ENCODE assay signal across 18 cellular contexts in genomic region chr14:58307597-58308316, GRCh38. TPM values are rescaled to one million over a fixed set of nuclear protein-coding genes. Genes with fewer than 3 reads are reported as not detected.
DNase-seq lines count a peak whose midpoint lies in the region; ATAC-seq and TF ChIP-seq lines count a peak whose summit lies in the region.
"Had no signal": no experiment of that assay in that cellular context is flagged by ENCODE, and none has a peak within 500 bp of the region (broad histone marks: within the 10 kb centered on the region; RNA-seq: fewer than 3 reads in every experiment).

No MANE protein-coding gene starts in this region.

- TF ChIP-seq CTCF in progenitor cell of endocrine pancreas (IDR thresholded peaks at IDR 0.05; ENCODE audit: unreplicated experiment): no peak

- no peak for DNase-seq in activated T-cell treated with anti-CD3 and anti-CD28 coated beads, Interleukin-2, amount 50 U/mL, for 72 hours
- DNase-seq in activated T-cell treated with anti-CD3 and anti-CD28 coated beads for 4 hours (no peak), COLO829 (ENCODE audit: low spot score) (peak; percentile 58), memory B cell (ENCODE audit: low spot score in 2 of 2) (no peak), progenitor cell of endocrine pancreas (ENCODE audit: low spot score, unreplicated experiment) (no peak)
- DNase-seq in stimulated activated naive CD8-positive, alpha-beta T cell treated with anti-CD3 and anti-CD28 coated beads, Interleukin-15, amount 100 ng/mL, for 72 hours: no peak
- DNase-seq: 8988T; ACHN; C1 segment of cervical spinal cord; CD4-positive, alpha-beta memory T cell; DMS 273 treated with DMSO at 0.1 percent for 48 hours; DMS79; GF-D8; GM23248; H7; HCEC 1CT had no signal

- no peaks in the 10 kb centered on the region for H3K27me3 Mint-ChIP-seq in activated T-cell treated with anti-CD3 and anti-CD28 coated beads, Interleukin-2, amount 50 U/mL, for 72 hours (ENCODE audit: low read depth)
- no peaks in the 10 kb centered on the region for H3K27me3 Mint-ChIP-seq in activated T-helper 17 cell treated with anti-CD3 and anti-CD28 coated beads, Interleukin-2, amount 50 U/mL, for 72 hours
- H3K27me3 Mint-ChIP-seq in memory B cell (no peaks in the 10 kb centered on the region), progenitor cell of endocrine pancreas (no peaks in the 10 kb centered on the region)
- no peaks in the 10 kb centered on the region for H3K27me3 Mint-ChIP-seq in stimulated activated naive CD8-positive, alpha-beta T cell treated with anti-CD3 and anti-CD28 coated beads, Interleukin-15, amount 100 ng/mL, for 72 hours
- H3K27me3 Mint-ChIP-seq: CD4-positive, alpha-beta memory T cell had no signal

- H3K9me3 Mint-ChIP-seq in activated T-cell treated with anti-CD3 and anti-CD28 coated beads, Interleukin-2, amount 50 U/mL, for 72 hours: no peaks in the 10 kb centered on the region
- H3K9me3 Mint-ChIP-seq in activated T-helper 17 cell treated with anti-CD3 and anti-CD28 coated beads, Interleukin-2, amount 50 U/mL, for 72 hours: no peaks in the 10 kb centered on the region
- no peaks in the 10 kb centered on the region for H3K9me3 Mint-ChIP-seq in memory B cell
- H3K9me3 Mint-ChIP-seq in stimulated activated naive CD8-positive, alpha-beta T cell treated with anti-CD3 and anti-CD28 coated beads, Interleukin-15, amount 100 ng/mL, for 72 hours: no peaks in the 10 kb centered on the region
- H3K9me3 Mint-ChIP-seq in progenitor cell of endocrine pancreas (ENCODE audit: low read depth): no peaks in the 10 kb centered on the region
- H3K9me3 Mint-ChIP-seq: CD4-positive, alpha-beta memory T cell had no signal

- ATAC-seq in activated T-cell treated with anti-CD3 and anti-CD28 coated beads, Interleukin-2, amount 50 U/mL, for 72 hours (replicated peaks in 1 of 2): no peak
- ATAC-seq in activated T-helper 17 cell treated with anti-CD3 and anti-CD28 coated beads, Interleukin-2, amount 50 U/mL, for 72 hours (replicated peaks): no peak
- ATAC-seq in memory B cell (ENCODE audit: low read depth): no peak
- ATAC-seq in stimulated activated naive CD8-positive, alpha-beta T cell treated with anti-CD3 and anti-CD28 coated beads, Interleukin-15, amount 100 ng/mL, for 72 hours: no peak
- ATAC-seq: A549 had no signal

- H3K4me3 Mint-ChIP-seq in activated T-cell treated with anti-CD3 and anti-CD28 coated beads, Interleukin-2, amount 50 U/mL, for 72 hours: no peak overlapping the region
- H3K4me3 Mint-ChIP-seq in activated T-helper 17 cell treated with anti-CD3 and anti-CD28 coated beads, Interleukin-2, amount 50 U/mL, for 72 hours: no peak overlapping the region
- H3K4me3 Mint-ChIP-seq in memory B cell (no peak overlapping the region), progenitor cell of endocrine pancreas (ENCODE audit: low read depth) (no peak overlapping the region)
- no peak overlapping the region for H3K4me3 Mint-ChIP-seq in stimulated activated naive CD8-positive, alpha-beta T cell treated with anti-CD3 and anti-CD28 coated beads, Interleukin-15, amount 100 ng/mL, for 72 hours

- H3K36me3 Mint-ChIP-seq in activated T-cell treated with anti-CD3 and anti-CD28 coated beads, Interleukin-2, amount 50 U/mL, for 72 hours (ENCODE audit: insufficient read depth in 2 of 2): peaks cover 2 to 16% of the 10 kb centered on the region in 2 donors
- peaks cover 74% of the 10 kb centered on the region for H3K36me3 Mint-ChIP-seq in activated T-helper 17 cell treated with anti-CD3 and anti-CD28 coated beads, Interleukin-2, amount 50 U/mL, for 72 hours (ENCODE audit: low read depth)
- H3K36me3 Mint-ChIP-seq in memory B cell (peaks cover 8% of the 10 kb centered on the region), progenitor cell of endocrine pancreas (ENCODE audit: insufficient read depth) (peaks cover 15% of the 10 kb centered on the region)

- peaks cover 6% of the 10 kb centered on the region for H3K4me1 Mint-ChIP-seq in activated T-cell treated with anti-CD3 and anti-CD28 coated beads, Interleukin-2, amount 50 U/mL, for 72 hours (ENCODE audit: low read depth)
- peaks cover 5% of the 10 kb centered on the region for H3K4me1 Mint-ChIP-seq in activated T-helper 17 cell treated with anti-CD3 and anti-CD28 coated beads, Interleukin-2, amount 50 U/mL, for 72 hours
- peaks cover 8% of the 10 kb centered on the region for H3K4me1 Mint-ChIP-seq in memory B cell
- H3K4me1 Mint-ChIP-seq in stimulated activated naive CD8-positive, alpha-beta T cell treated with anti-CD3 and anti-CD28 coated beads, Interleukin-15, amount 100 ng/mL, for 72 hours: peaks cover 16% of the 10 kb centered on the region
- H3K4me1 Mint-ChIP-seq in progenitor cell of endocrine pancreas (ENCODE audit: low read depth): no peaks in the 10 kb centered on the region

- H3K27ac Mint-ChIP-seq in activated T-cell treated with anti-CD3 and anti-CD28 coated beads, Interleukin-2, amount 50 U/mL, for 72 hours: peak overlapping the region; percentile 76
- peak overlapping the region; percentile 10 for H3K27ac Mint-ChIP-seq in activated T-helper 17 cell treated with anti-CD3 and anti-CD28 coated beads, Interleukin-2, amount 50 U/mL, for 72 hours
- H3K27ac Mint-ChIP-seq in memory B cell (peak overlapping the region; percentile 62), progenitor cell of endocrine pancreas (no peak overlapping the region)
- no peak overlapping the region for H3K27ac Mint-ChIP-seq in stimulated activated naive CD8-positive, alpha-beta T cell treated with anti-CD3 and anti-CD28 coated beads, Interleukin-15, amount 100 ng/mL, for 72 hours

RNA-seq across cellular contexts. Expression of gene ARID4A, which starts 9.4 kb away (rescaled TPM):
- 10 to 100 TPM; 33.9 to 42.2 TPM for total RNA-seq in activated T-cell treated with anti-CD3 and anti-CD28 coated beads, Interleukin-2, amount 50 U/mL, for 72 hours
- total RNA-seq in activated T-helper 17 cell treated with anti-CD3 and anti-CD28 coated beads, Interleukin-2, amount 50 U/mL, for 72 hours: 10 to 100 TPM; 31.2 to 40.8 TPM
- total RNA-seq in progenitor cell of endocrine pancreas: 31.5 and 35.1 TPM in 2 replicates

Comparison
In these comparisons a context has a peak if more than half of its experiments do, and no peak if none do; other contexts are left out.
1. H3K27ac Mint-ChIP-seq: peak in activated T-cell treated with anti-CD3 and anti-CD28 coated beads, Interleukin-2, amount 50 U/mL, for 72 hours (single experiment), activated T-helper 17 cell treated with anti-CD3 and anti-CD28 coated beads, Interleukin-2, amount 50 U/mL, for 72 hours (single experiment) and memory B cell (single experiment); none in stimulated activated naive CD8-positive, alpha-beta T cell treated with anti-CD3 and anti-CD28 coated beads, Interleukin-15, amount 100 ng/mL, for 72 hours (0 of 2) and progenitor cell of endocrine pancreas (single experiment).